Comparison of ENCODE assay signal across 1 cellular context in the genomic region with DNA sequence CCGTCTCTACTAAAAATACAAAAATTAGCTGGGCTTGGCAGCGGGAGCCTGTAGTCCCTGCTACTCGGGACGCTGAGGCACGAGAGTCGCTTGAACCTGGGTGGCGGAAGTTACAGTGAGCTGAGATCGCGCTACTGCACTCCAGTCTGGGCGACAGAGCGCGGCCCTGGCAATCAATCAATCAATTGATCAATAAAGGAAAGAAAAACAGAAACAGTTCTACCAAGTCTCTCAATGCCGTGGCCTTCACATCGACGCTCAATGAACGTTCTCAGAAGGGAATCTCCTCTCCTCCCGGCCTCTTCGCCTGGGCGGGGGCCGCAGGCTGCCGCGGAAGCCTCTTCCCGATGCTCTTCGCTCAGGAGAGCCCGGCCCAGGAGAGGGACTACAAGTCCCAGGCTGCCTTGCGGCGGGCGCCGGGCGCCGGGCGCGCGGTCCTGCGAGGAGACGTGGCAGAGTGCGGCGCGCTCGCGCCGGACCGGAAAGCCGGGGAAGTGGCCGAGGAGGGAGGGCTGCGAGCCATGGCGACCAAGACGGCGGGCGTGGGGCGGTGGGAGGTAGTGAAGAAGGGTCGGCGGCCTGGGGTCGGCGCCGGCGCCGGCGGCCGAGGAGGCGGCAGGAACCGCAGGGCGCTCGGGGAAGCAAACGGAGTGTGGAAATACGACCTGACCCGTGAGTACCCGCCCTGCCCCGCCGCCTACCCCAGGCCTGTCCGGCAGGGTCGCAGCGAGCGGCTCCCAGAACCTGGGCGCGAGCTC.
TF ChIP-seq lines count a peak whose summit lies in the region.

A gene with protein sequence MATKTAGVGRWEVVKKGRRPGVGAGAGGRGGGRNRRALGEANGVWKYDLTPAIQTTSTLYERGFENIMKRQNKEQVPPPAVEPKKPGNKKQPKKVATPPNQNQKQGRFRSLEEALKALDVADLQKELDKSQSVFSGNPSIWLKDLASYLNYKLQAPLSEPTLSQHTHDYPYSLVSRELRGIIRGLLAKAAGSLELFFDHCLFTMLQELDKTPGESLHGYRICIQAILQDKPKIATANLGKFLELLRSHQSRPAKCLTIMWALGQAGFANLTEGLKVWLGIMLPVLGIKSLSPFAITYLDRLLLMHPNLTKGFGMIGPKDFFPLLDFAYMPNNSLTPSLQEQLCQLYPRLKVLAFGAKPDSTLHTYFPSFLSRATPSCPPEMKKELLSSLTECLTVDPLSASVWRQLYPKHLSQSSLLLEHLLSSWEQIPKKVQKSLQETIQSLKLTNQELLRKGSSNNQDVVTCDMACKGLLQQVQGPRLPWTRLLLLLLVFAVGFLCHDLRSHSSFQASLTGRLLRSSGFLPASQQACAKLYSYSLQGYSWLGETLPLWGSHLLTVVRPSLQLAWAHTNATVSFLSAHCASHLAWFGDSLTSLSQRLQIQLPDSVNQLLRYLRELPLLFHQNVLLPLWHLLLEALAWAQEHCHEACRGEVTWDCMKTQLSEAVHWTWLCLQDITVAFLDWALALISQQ (plus strand): TSS at position 471 of the 758 bp plus-strand sequence. CDS start 51 bp downstream, at position 522.

TF ChIP-seq in Ishikawa, 13 proteins besides CTCF, POLR2A, EP300 and RAD21 (continued from another document):
- no peak for TF ChIP-seq EGR1 (IDR thresholded peaks at IDR 0.05)
- TF ChIP-seq YY1 (IDR thresholded peaks at IDR 0.05; ENCODE audit: low read depth) = peak; percentile 53
- TF ChIP-seq, protein P1, sequence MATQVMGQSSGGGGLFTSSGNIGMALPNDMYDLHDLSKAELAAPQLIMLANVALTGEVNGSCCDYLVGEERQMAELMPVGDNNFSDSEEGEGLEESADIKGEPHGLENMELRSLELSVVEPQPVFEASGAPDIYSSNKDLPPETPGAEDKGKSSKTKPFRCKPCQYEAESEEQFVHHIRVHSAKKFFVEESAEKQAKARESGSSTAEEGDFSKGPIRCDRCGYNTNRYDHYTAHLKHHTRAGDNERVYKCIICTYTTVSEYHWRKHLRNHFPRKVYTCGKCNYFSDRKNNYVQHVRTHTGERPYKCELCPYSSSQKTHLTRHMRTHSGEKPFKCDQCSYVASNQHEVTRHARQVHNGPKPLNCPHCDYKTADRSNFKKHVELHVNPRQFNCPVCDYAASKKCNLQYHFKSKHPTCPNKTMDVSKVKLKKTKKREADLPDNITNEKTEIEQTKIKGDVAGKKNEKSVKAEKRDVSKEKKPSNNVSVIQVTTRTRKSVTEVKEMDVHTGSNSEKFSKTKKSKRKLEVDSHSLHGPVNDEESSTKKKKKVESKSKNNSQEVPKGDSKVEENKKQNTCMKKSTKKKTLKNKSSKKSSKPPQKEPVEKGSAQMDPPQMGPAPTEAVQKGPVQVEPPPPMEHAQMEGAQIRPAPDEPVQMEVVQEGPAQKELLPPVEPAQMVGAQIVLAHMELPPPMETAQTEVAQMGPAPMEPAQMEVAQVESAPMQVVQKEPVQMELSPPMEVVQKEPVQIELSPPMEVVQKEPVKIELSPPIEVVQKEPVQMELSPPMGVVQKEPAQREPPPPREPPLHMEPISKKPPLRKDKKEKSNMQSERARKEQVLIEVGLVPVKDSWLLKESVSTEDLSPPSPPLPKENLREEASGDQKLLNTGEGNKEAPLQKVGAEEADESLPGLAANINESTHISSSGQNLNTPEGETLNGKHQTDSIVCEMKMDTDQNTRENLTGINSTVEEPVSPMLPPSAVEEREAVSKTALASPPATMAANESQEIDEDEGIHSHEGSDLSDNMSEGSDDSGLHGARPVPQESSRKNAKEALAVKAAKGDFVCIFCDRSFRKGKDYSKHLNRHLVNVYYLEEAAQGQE (IDR thresholded peaks at IDR 0.05; ENCODE audit: low read depth) = 0 out of 2 replicates have a peak, but pooled peaks have one; percentile 10
- TF ChIP-seq, protein P2, sequence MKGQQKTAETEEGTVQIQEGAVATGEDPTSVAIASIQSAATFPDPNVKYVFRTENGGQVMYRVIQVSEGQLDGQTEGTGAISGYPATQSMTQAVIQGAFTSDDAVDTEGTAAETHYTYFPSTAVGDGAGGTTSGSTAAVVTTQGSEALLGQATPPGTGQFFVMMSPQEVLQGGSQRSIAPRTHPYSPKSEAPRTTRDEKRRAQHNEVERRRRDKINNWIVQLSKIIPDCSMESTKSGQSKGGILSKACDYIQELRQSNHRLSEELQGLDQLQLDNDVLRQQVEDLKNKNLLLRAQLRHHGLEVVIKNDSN (IDR thresholded peaks at IDR 0.05) = no peak
- TF ChIP-seq CREB1 (IDR thresholded peaks at IDR 0.05; ENCODE audit: low read depth) = peak; percentile 56; the same call in 1 of the 2 replicates
